24 cellular contexts compared by ENCODE assay signal in the genomic region with DNA sequence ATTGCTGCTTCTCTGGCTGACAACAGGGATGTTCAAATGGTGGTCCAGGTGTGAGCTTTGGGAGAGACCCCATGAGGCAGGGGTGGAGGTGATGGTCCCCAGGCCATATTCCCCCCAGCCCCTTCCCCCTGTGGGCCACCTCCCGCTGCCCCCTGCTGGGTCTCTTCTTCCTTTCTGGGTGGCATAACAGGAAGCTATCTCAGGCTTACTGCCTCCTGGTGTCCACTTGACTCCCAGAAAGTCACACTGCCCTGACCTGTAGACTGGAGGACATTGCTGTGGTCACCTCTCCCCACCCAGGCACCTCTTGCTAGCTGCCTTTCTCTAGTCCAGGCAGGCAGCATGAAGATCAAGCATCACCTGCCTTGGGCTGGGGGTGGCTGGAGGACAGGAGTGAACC. TPM values are rescaled to one million over a fixed set of nuclear protein-coding genes. Genes with fewer than 3 reads are reported as not detected.
"Had no signal": no experiment of that assay in that cellular context is flagged by ENCODE, and none has a peak within 500 bp of the region (broad histone marks: within the 10 kb centered on the region; RNA-seq: fewer than 3 reads in every experiment).

No MANE protein-coding gene starts in this region.

- ATAC-seq: activated CD8-positive, alpha-beta T cell treated with anti-CD3 and anti-CD28 coated beads for 36 hours; left ventricle myocardium superior; right cardiac atrium; stimulated activated naive CD8-positive, alpha-beta T cell treated with anti-CD3 and anti-CD28 coated beads, Interleukin-15, amount 100 ng/mL, for 72 hours had no signal

- H3K36me3 ChIP-seq: esophagus squamous epithelium, prostate gland, suprapubic skin, transverse colon, vagina had no signal

- H3K27me3 ChIP-seq: esophagus squamous epithelium, suprapubic skin, transverse colon, vagina had no signal

- H3K27ac ChIP-seq: esophagus squamous epithelium, prostate gland, skin epidermis, suprapubic skin, transverse colon, vagina had no signal

- DNase-seq: activated CD4-positive, alpha-beta T cell treated with anti-CD3 and anti-CD28 coated beads, Interleukin-2, amount 10 ng/mL, durations not matched to agents 24 days and 14 days; activated CD4-positive, CD25-positive, alpha-beta regulatory T cell; activated CD8-positive, alpha-beta T cell treated with anti-CD3 and anti-CD28 coated beads for 36 hours; activated naive CD4-positive, alpha-beta T cell treated with Interleukin-2 at 50 U/mL for 16 hours; activated T-cell treated with anti-CD3 and anti-CD28 coated beads, Interleukin-2, amount 50 U/mL, for 24 hours; aorta; dermis blood vessel endothelial cell; effector memory CD4-positive, alpha-beta T cell; esophagus squamous epithelium; left ventricle myocardium superior; right cardiac atrium; stimulated activated CD4-positive, alpha-beta T cell treated with anti-CD3 and anti-CD28 coated beads, Interleukin-15, amount 100 ng/mL, for 24 hours; stimulated activated CD4-positive, alpha-beta T cell treated with anti-CD3 and anti-CD28 coated beads, Interleukin-2, amount 100 ng/mL, for 48 hours; stimulated activated naive CD8-positive, alpha-beta T cell treated with anti-CD3 and anti-CD28 coated beads, Interleukin-15, amount 100 ng/mL, for 72 hours; T-helper 9 cell; transverse colon had no signal

- H3K27me3 Mint-ChIP-seq: activated CD8-positive, alpha-beta T cell treated with anti-CD3 and anti-CD28 coated beads for 36 hours; activated T-cell treated with anti-CD3 and anti-CD28 coated beads, Interleukin-2, amount 50 U/mL, for 24 hours; stimulated activated naive CD8-positive, alpha-beta T cell treated with anti-CD3 and anti-CD28 coated beads, Interleukin-15, amount 100 ng/mL, for 72 hours had no signal

- H3K9me3 Mint-ChIP-seq: activated CD4-positive, alpha-beta T cell treated with anti-CD3 and anti-CD28 coated beads, Interleukin-2, amount 10 ng/mL, durations not matched to agents 24 days and 14 days; activated CD8-positive, alpha-beta T cell treated with anti-CD3 and anti-CD28 coated beads for 36 hours; activated T-cell treated with anti-CD3 and anti-CD28 coated beads, Interleukin-2, amount 50 U/mL, for 24 hours; activated T-helper 2 cell treated with anti-CD3 and anti-CD28 coated beads, Interferon-gamma antibody, Interleukin-2, Interleukin-4, amounts not matched to agents 10 μg/mL and 5 μg/mL and 100 μg/mL, durations not matched to agents 14 hours and 24 hours and 36 hours; stimulated activated naive CD8-positive, alpha-beta T cell treated with anti-CD3 and anti-CD28 coated beads, Interleukin-15, amount 100 ng/mL, for 72 hours had no signal

- H3K27ac Mint-ChIP-seq: activated CD4-positive, alpha-beta T cell treated with anti-CD3 and anti-CD28 coated beads, Interleukin-2, amount 10 ng/mL, durations not matched to agents 24 days and 14 days; activated CD8-positive, alpha-beta T cell treated with anti-CD3 and anti-CD28 coated beads for 36 hours; activated T-cell treated with anti-CD3 and anti-CD28 coated beads, Interleukin-2, amount 50 U/mL, for 24 hours; activated T-helper 2 cell treated with anti-CD3 and anti-CD28 coated beads, Interferon-gamma antibody, Interleukin-2, Interleukin-4, amounts not matched to agents 10 μg/mL and 5 μg/mL and 100 μg/mL, durations not matched to agents 14 hours and 24 hours and 36 hours; stimulated activated naive CD8-positive, alpha-beta T cell treated with anti-CD3 and anti-CD28 coated beads, Interleukin-15, amount 100 ng/mL, for 72 hours had no signal

- H3K4me3 Mint-ChIP-seq: activated CD4-positive, alpha-beta T cell treated with anti-CD3 and anti-CD28 coated beads, Interleukin-2, amount 10 ng/mL, durations not matched to agents 24 days and 14 days; activated CD8-positive, alpha-beta T cell treated with anti-CD3 and anti-CD28 coated beads for 36 hours; activated T-cell treated with anti-CD3 and anti-CD28 coated beads, Interleukin-2, amount 50 U/mL, for 24 hours; stimulated activated naive CD8-positive, alpha-beta T cell treated with anti-CD3 and anti-CD28 coated beads, Interleukin-15, amount 100 ng/mL, for 72 hours had no signal

- H3K4me3 ChIP-seq: esophagus squamous epithelium, prostate gland, skin epidermis, suprapubic skin, transverse colon, vagina had no signal

- FAIRE-seq: bronchial epithelial cell, endothelial cell of umbilical vein had no signal

- H3K9me3 ChIP-seq: esophagus squamous epithelium, prostate gland, suprapubic skin, transverse colon, vagina had no signal

RNA-seq across cellular contexts. Expression of gene PLCG2, which starts 46.4 kb away (rescaled TPM):
- polyA plus RNA-seq: neural cell had no signal
